In genomic region chr4:153792007-153792892, GRCh38 we compare ENCODE assay signal across 1 cellular context.
TF ChIP-seq lines count a peak whose summit lies in the region.

No MANE protein-coding gene starts in this region.

TF ChIP-seq in H1, 55 proteins besides CTCF, POLR2A, EP300 and RAD21:
- TF ChIP-seq JUND (IDR thresholded peaks at IDR 0.05; ENCODE audit: low read length), result peak; percentile 98
- TF ChIP-seq HDAC2 (IDR thresholded peaks at IDR 0.05; ENCODE audit: borderline replicate concordance in 1 of 2, low read depth in 2 of 2, low read length in 2 of 2), result no peak
- TF ChIP-seq KDM5A (IDR thresholded peaks at IDR 0.05; ENCODE audit: low read length), result no peak
- no peak for TF ChIP-seq TCF12 (IDR thresholded peaks at IDR 0.05; ENCODE audit: low read depth, low read length)
- TF ChIP-seq SUZ12 (IDR thresholded peaks at IDR 0.05; ENCODE audit: low read length), result no peak
- 0 out of 2 replicates have a peak, but pooled peaks have one; percentile 16 for TF ChIP-seq TAF1 (IDR thresholded peaks at IDR 0.05; ENCODE audit: low read depth, low read length)
- TF ChIP-seq SIRT6 (IDR thresholded peaks at IDR 0.05; ENCODE audit: low read length), result no peak
- no peak for TF ChIP-seq SIX5 (IDR thresholded peaks at IDR 0.05; ENCODE audit: low read depth, low read length)
- TF ChIP-seq CREB1 (IDR thresholded peaks at IDR 0.05), result peak; percentile 87
- TF ChIP-seq CBX8 (IDR thresholded peaks at IDR 0.05; ENCODE audit: borderline replicate concordance, low read depth, low read length), result no peak
- peak; percentile 71; the same call in 1 of the 2 replicates for TF ChIP-seq JUN (IDR thresholded peaks at IDR 0.05; ENCODE audit: low read depth, low read length)
- TF ChIP-seq RBBP5 (IDR thresholded peaks at IDR 0.05; ENCODE audit: borderline replicate concordance, low read depth, low read length), result 0 out of 2 replicates have a peak, but pooled peaks have one; percentile 44
- no peak for TF ChIP-seq SP2 (IDR thresholded peaks at IDR 0.05; ENCODE audit: low read length)
- no peak for TF ChIP-seq RXRA (IDR thresholded peaks at IDR 0.05; ENCODE audit: insufficient read depth, low read depth, low read length)
- TF ChIP-seq HDAC6 (IDR thresholded peaks at IDR 0.05; ENCODE audit: low read depth, low read length), result no peak
- TF ChIP-seq ATF3 (IDR thresholded peaks at IDR 0.05; ENCODE audit: insufficient read depth, low read depth, low read length), result no peak
- TF ChIP-seq KDM1A (IDR thresholded peaks at IDR 0.05; ENCODE audit: borderline replicate concordance, low read length), result no peak
- TF ChIP-seq NRF1 (IDR thresholded peaks at IDR 0.05; ENCODE audit: low read depth, low read length), result no peak
- TF ChIP-seq EZH2 (IDR thresholded peaks at IDR 0.05; ENCODE audit: low read depth, low read length, severe bottlenecking), result peak; percentile 37
- TF ChIP-seq FOSL1 (IDR thresholded peaks at IDR 0.05; ENCODE audit: insufficient read depth, low read depth, low read length), result no peak
- TF ChIP-seq GTF2F1 (IDR thresholded peaks at IDR 0.05; ENCODE audit: borderline replicate concordance, low read depth, low read length), result no peak; the same call in 1 of the 2 replicates
- TF ChIP-seq POU5F1 (IDR thresholded peaks at IDR 0.05; ENCODE audit: low read depth, low read length), result no peak
- no peak for TF ChIP-seq TEAD4 (IDR thresholded peaks at IDR 0.05; ENCODE audit: low read depth, low read length)
- 0 out of 2 replicates have a peak, but pooled peaks have one; percentile 55 for TF ChIP-seq EGR1 (IDR thresholded peaks at IDR 0.05; ENCODE audit: borderline replicate concordance, low read depth, low read length)
- TF ChIP-seq MAX (IDR thresholded peaks at IDR 0.05), result peak; percentile 59; the same call in 1 of the 2 replicates
- TF ChIP-seq ZNF274 (IDR thresholded peaks at IDR 0.05; ENCODE audit: borderline replicate concordance, extremely low read depth, low read length), result no peak
- no peak; the same call in 1 of the 2 replicates for TF ChIP-seq CHD2 (IDR thresholded peaks at IDR 0.05; ENCODE audit: low read length)
- no peak for TF ChIP-seq RNF2 (IDR thresholded peaks at IDR 0.05; ENCODE audit: borderline replicate concordance, low read depth, low read length, missing control alignments, poor library complexity, severe bottlenecking)
- no peak for TF ChIP-seq NANOG (IDR thresholded peaks at IDR 0.05; ENCODE audit: insufficient read depth, low read depth, low read length, poor library complexity, severe bottlenecking)
- 0 out of 2 replicates have a peak, but pooled peaks have one; percentile 7 for TF ChIP-seq CEBPB (IDR thresholded peaks at IDR 0.05; ENCODE audit: low read depth, low read length)
- TF ChIP-seq BACH1 (IDR thresholded peaks at IDR 0.05; ENCODE audit: low read length), result peak; percentile 86
- TF ChIP-seq ASH2L (IDR thresholded peaks at IDR 0.05; ENCODE audit: low read length), result peak; percentile 91
- TF ChIP-seq BRCA1 (IDR thresholded peaks at IDR 0.05; ENCODE audit: low read depth, low read length), result no peak
- peak in 1 of 2 experiments; percentile 26; a peak in 1 of 4 replicates for TF ChIP-seq SIN3A (conservative IDR thresholded peaks at IDR 0.05 in 1 of 2, IDR thresholded peaks at IDR 0.05 in 1 of 2; ENCODE audit: low read depth in 1 of 2, low read length in 2 of 2)
- TF ChIP-seq SP1 (IDR thresholded peaks at IDR 0.05; ENCODE audit: low read depth, low read length), result no peak
- TF ChIP-seq GABPA (IDR thresholded peaks at IDR 0.05; ENCODE audit: borderline replicate concordance, insufficient read depth, low read length), result no peak
- peak; percentile 98 for TF ChIP-seq ATF2 (IDR thresholded peaks at IDR 0.05; ENCODE audit: low read length)
- peak; percentile 55 for TF ChIP-seq KDM4A (IDR thresholded peaks at IDR 0.05; ENCODE audit: low read depth, low read length, severe bottlenecking)
- TF ChIP-seq RFX5 (IDR thresholded peaks at IDR 0.05; ENCODE audit: borderline replicate concordance, low read depth, low read length), result no peak
- TF ChIP-seq CHD1 (IDR thresholded peaks at IDR 0.05; ENCODE audit: low read depth, low read length), result no peak
- TF ChIP-seq CHD7 (IDR thresholded peaks at IDR 0.05; ENCODE audit: insufficient replicate concordance, low read length), result no peak
- no peak; the same call in 1 of the 2 replicates for TF ChIP-seq PHF8 (conservative IDR thresholded peaks at IDR 0.05; ENCODE audit: low read depth, low read length)
- TF ChIP-seq USF2 (IDR thresholded peaks at IDR 0.05; ENCODE audit: low read length), result no peak
- TF ChIP-seq YY1 (IDR thresholded peaks at IDR 0.05; ENCODE audit: low read depth, low read length), result peak; percentile 58; the same call in 1 of the 2 replicates
- peak; percentile 80 for TF ChIP-seq POLR2AphosphoS5 (IDR thresholded peaks at IDR 0.05; ENCODE audit: low read depth, low read length)
- peak; percentile 46 for TF ChIP-seq E2F6 (IDR thresholded peaks at IDR 0.05)
- no peak for TF ChIP-seq SRF (IDR thresholded peaks at IDR 0.05; ENCODE audit: low read depth, low read length)
- peak; percentile 44 for TF ChIP-seq CTBP2 (IDR thresholded peaks at IDR 0.05; ENCODE audit: borderline replicate concordance, insufficient read depth, insufficient read length, low read length)
- peak; percentile 50 for TF ChIP-seq TAF7 (optimal IDR thresholded peaks at IDR 0.05; ENCODE audit: borderline replicate concordance, low read depth, low read length)
- TF ChIP-seq SAP30 (IDR thresholded peaks at IDR 0.05; ENCODE audit: insufficient read depth, insufficient replicate concordance, low read length), result no peak
- TF ChIP-seq SP4 (IDR thresholded peaks at IDR 0.05; ENCODE audit: low read length), result no peak
- no peak for TF ChIP-seq BCL11A (IDR thresholded peaks at IDR 0.05; ENCODE audit: low read depth in 2 of 2, low read length in 2 of 2)
- TF ChIP-seq MAFK (IDR thresholded peaks at IDR 0.05; ENCODE audit: low read depth, low read length), result no peak
- no peak; the same call in 1 of the 2 replicates for TF ChIP-seq TBP (IDR thresholded peaks at IDR 0.05; ENCODE audit: low read depth, low read length)
- no peak for TF ChIP-seq CBX5 (IDR thresholded peaks at IDR 0.05; ENCODE audit: low read depth, low read length)
